ENCODE assay signal across 7 cellular contexts in genomic region chr4:1309261-1310010, GRCh38. TPM values are rescaled to one million over a fixed set of nuclear protein-coding genes. Genes with fewer than 3 reads are reported as not detected.
A peak's percentile ranks its signal among the peaks of the same experiment; 100 is the strongest.
DNase-seq lines count a peak whose midpoint lies in the region; ATAC-seq and TF ChIP-seq lines count a peak whose summit lies in the region.

No MANE protein-coding gene starts in this region.

- H3K36me3 ChIP-seq in OCI-LY7 (ENCODE audit: insufficient read depth, low read length) = peaks cover 39% of the 10 kb centered on the region

- H4K20me1 ChIP-seq in OCI-LY7 (ENCODE audit: insufficient read depth, low read length) = peaks cover 14% of the 10 kb centered on the region; the same call in 1 of the 2 replicates

- H3K27ac Mint-ChIP-seq in natural killer cell treated with Interleukin-12 subunit alpha and Interleukin-12 subunit beta and Interleukin-15 and Interleukin-18, amount 100 ng/mL, for 72 hours = peak overlapping the region; percentile 53 to 80

- H3K9me3 Mint-ChIP-seq in natural killer cell treated with Interleukin-12 subunit alpha and Interleukin-12 subunit beta and Interleukin-15 and Interleukin-18, amount 100 ng/mL, for 72 hours = no peaks in the 10 kb centered on the region

- CTCF ChIA-PET in OCI-LY7 (lab: Charles Lee; ENCODE audit: unreplicated experiment) = no interaction called here

- no peaks in the 10 kb centered on the region for H3K9me2 ChIP-seq in OCI-LY7 (ENCODE audit: insufficient read depth, low read length)

- H3K79me2 ChIP-seq in OCI-LY7 (ENCODE audit: insufficient read depth, low read depth, low read length) = peaks cover 52% of the 10 kb centered on the region

- peak overlapping the region; percentile 51 for H3K4me3 Mint-ChIP-seq in natural killer cell treated with Interleukin-12 subunit alpha and Interleukin-12 subunit beta and Interleukin-15 and Interleukin-18, amount 100 ng/mL, for 72 hours

- H3K4me1 Mint-ChIP-seq in natural killer cell treated with Interleukin-12 subunit alpha and Interleukin-12 subunit beta and Interleukin-15 and Interleukin-18, amount 100 ng/mL, for 72 hours (ENCODE audit: low read depth in 2 of 2) = peaks cover 50 to 53% of the 10 kb centered on the region in 2 donors

- peak overlapping the region; percentile 59 for H3K4me2 ChIP-seq in OCI-LY7 (ENCODE audit: low read length)

- peak overlapping the region; percentile 36 for H3K27ac ChIP-seq in OCI-LY7 (ENCODE audit: low read depth, low read length, poor library complexity, severe bottlenecking)

- POLR2A ChIA-PET in OCI-LY7 (lab: Charles Lee) = interaction anchor here (0.6 to 1.7 kb wide), 4 partner anchors 18 to 125 kb away, joined by 3 to 7 read pairs (median 3); no protein-coding TSS in a partner anchor

- no peaks in the 10 kb centered on the region for H3K27me3 Mint-ChIP-seq in natural killer cell treated with Interleukin-12 subunit alpha and Interleukin-12 subunit beta and Interleukin-15 and Interleukin-18, amount 100 ng/mL, for 72 hours

- peaks cover 5% of the 10 kb centered on the region for H3K36me3 Mint-ChIP-seq in natural killer cell treated with Interleukin-12 subunit alpha and Interleukin-12 subunit beta and Interleukin-15 and Interleukin-18, amount 100 ng/mL, for 72 hours

- DNase-seq in OCI-LY7 (ENCODE audit: low spot score) = peak; percentile 64
- DNase-seq in activated naive CD4-positive, alpha-beta T cell treated with anti-CD3 and anti-CD28 coated beads, Interleukin-2, amount 50 U/mL, for 16 hours = peak; percentile 46
- peak; percentile 95 for DNase-seq in foreskin melanocyte
- peak; percentile 83 for DNase-seq in natural killer cell treated with Interleukin-12 subunit alpha and Interleukin-12 subunit beta and Interleukin-15 and Interleukin-18, amount 100 ng/mL, for 72 hours (ENCODE audit: low spot score)
- peak; percentile 76 for DNase-seq in stimulated activated naive CD8-positive, alpha-beta T cell treated with anti-CD3 and anti-CD28 coated beads, Interleukin-15, Interleukin-2, amounts not matched to agents 100 U/mL and 50 U/mL, for 24 hours

- BruUV-seq in OCI-LY7 (replicated peaks; lab: Mats Ljungman, UMichigan) = no TSS peak

- H3K4me3 ChIP-seq in OCI-LY7 (ENCODE audit: low read depth, low read length, poor library complexity, severe bottlenecking) = peak overlapping the region; percentile 13

- no peak for TF ChIP-seq CTCF in OCI-LY7 (conservative IDR thresholded peaks at IDR 0.05; ENCODE audit: low read length)

- ATAC-seq in GM19468 (IDR thresholded peaks at IDR 0.05; ENCODE audit: extremely low read depth, unreplicated experiment) (peak; percentile 74), HG02970 (IDR thresholded peaks at IDR 0.05; ENCODE audit: low FRiP score, unreplicated experiment) (no peak)
- ATAC-seq in natural killer cell treated with Interleukin-12 subunit alpha and Interleukin-12 subunit beta and Interleukin-15 and Interleukin-18, amount 100 ng/mL, for 72 hours = peak; percentile 88 to 93
- peak; percentile 80 for ATAC-seq in stimulated activated naive CD8-positive, alpha-beta T cell treated with anti-CD3 and anti-CD28 coated beads, Interleukin-15, Interleukin-2, amounts not matched to agents 100 U/mL and 50 U/mL, for 24 hours

- intact Hi-C loops in OCI-LY7 (cut with micrococcal nuclease; ENCODE audit: unreplicated experiment) = no loop called here

- peaks cover 55% of the 10 kb centered on the region for H3K4me1 ChIP-seq in OCI-LY7 (ENCODE audit: insufficient read depth, low read length, poor library complexity, severe bottlenecking)

- no peak overlapping the region for H2AFZ ChIP-seq in OCI-LY7 (ENCODE audit: low read length)

- peaks cover 5% of the 10 kb centered on the region; the same call in 1 of the 2 replicates for H3K9me3 ChIP-seq in OCI-LY7 (ENCODE audit: low read length)

RNA-seq across cellular contexts. Expression of gene MAEA, which starts 19.7 kb away (rescaled TPM):
- total RNA-seq in OCI-LY7 (2014; rRNA removed; shearing (Covaris generic)) = 52.5 and 53.2 TPM in 2 replicates
- total RNA-seq in OCI-LY7 (2022) = 59.3 and 64.2 TPM in 2 replicates
- total RNA-seq in natural killer cell treated with Interleukin-12 subunit alpha and Interleukin-12 subunit beta and Interleukin-15 and Interleukin-18, amount 100 ng/mL, for 72 hours = 10 to 100 TPM; 60.1 to 93.7 TPM

RNA-seq across cellular contexts. Expression of gene UVSSA, which starts 37.6 kb away (rescaled TPM):
- 13.2 and 17.9 TPM in 2 replicates for total RNA-seq in OCI-LY7 (2014; rRNA removed; shearing (Covaris generic))
- 43.2 and 45.0 TPM in 2 replicates for total RNA-seq in OCI-LY7 (2022)
- total RNA-seq in natural killer cell treated with Interleukin-12 subunit alpha and Interleukin-12 subunit beta and Interleukin-15 and Interleukin-18, amount 100 ng/mL, for 72 hours = 10 to 100 TPM; 19.6 to 25.1 TPM
